Comparison of ENCODE assay signal across 8 cellular contexts in the genomic region with DNA sequence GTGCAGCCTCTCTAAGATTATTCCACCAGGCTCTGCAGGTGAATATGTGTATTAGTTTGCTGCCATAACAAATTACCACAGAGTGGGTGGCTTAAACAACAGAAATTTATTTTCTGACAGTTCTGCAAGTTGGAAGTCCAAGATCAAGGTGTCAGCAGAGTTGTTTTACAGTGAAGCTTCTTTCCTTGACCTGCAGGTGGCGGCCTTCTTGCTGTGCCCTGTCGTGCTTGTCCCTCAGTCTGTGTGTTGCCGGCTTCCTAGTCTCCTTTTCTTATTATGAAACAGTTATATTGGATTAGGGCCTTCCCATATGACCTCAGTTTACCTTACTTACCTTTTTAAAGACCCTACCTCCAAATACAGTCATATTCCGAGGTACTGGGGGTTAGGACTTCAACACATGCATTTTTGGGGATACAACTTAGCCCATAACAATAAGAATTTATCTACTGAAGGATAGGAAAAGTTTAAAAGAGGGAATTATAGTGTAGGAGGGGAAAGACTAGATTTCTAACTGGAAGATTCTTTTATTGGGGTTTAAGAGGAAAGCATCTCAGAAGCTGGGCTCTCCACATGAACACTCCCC.
DNase-seq lines count a peak whose midpoint lies in the region; ATAC-seq and TF ChIP-seq lines count a peak whose summit lies in the region.

No MANE protein-coding gene starts in this region.

- H3K4me1 ChIP-seq in HAP-1 = no peaks in the 10 kb centered on the region
- no peaks in the 10 kb centered on the region for H3K4me1 ChIP-seq in esophagus squamous epithelium
- peaks cover 0 to 19% (median 4%) of the 10 kb centered on the region in 6 donors for H3K4me1 ChIP-seq in spleen

- TF ChIP-seq CTCF in NB4 (IDR thresholded peaks at IDR 0.05; ENCODE audit: low read depth, low read length) (peak; percentile 68), esophagus squamous epithelium (IDR thresholded peaks at IDR 0.05) (peak in 5 of 6 experiments; percentile 27 to 62 (median 52)), spleen (IDR thresholded peaks at IDR 0.05 in 8 of 11, conservative IDR thresholded peaks at IDR 0.05 in 3 of 11) (peak in 7 of 11 experiments; percentile 16 to 61 (median 58))

- peak; percentile 9 to 33 for DNase-seq in SHP77 (lab: John Stamatoyannopoulos, UW)
- no peak for DNase-seq in SHP77 treated with DMSO at 0.1 percent for 48 hours (lab: John Stamatoyannopoulos, UW)
- DNase-seq in HAP-1 (ENCODE audit: low spot score in 2 of 2) = peak; percentile 33 to 73
- peak; percentile 45 for DNase-seq in NB4 (ENCODE audit: low read depth)
- DNase-seq in activated CD4-positive, alpha-beta T cell treated with anti-CD3 and anti-CD28 coated beads, Interleukin-2, amount 50 U/mL, for 24 hours (ENCODE audit: low read depth in 1 of 2, low spot score in 1 of 2) = peak; percentile 2 to 13
- no peak for DNase-seq in esophagus squamous epithelium (lab: John Stamatoyannopoulos, UW)
- DNase-seq in spleen = peak; percentile 78

- TF ChIP-seq POLR2A in NB4 (IDR thresholded peaks at IDR 0.05; ENCODE audit: extremely low read depth, insufficient read length) = no peak
- no peak for TF ChIP-seq POLR2A in esophagus squamous epithelium (IDR thresholded peaks at IDR 0.05)
- TF ChIP-seq POLR2A in spleen (IDR thresholded peaks at IDR 0.05) = no peak

- H3K36me3 ChIP-seq in HAP-1 (replicated peaks) (no peaks in the 10 kb centered on the region), esophagus squamous epithelium (peaks cover 0 to 11% (median 0%) of the 10 kb centered on the region in 3 donors), spleen (peaks cover 0 to 28% (median 6%) of the 10 kb centered on the region in 6 donors)

- intact Hi-C loops in esophagus squamous epithelium (cut with DNase I) (no loop called here), spleen (cut with DNase I; ENCODE audit: low total_unique reads) (loop anchor here (10.0 kb wide), 1 partner anchor 91 kb away; no protein-coding TSS in a partner anchor)

- H3K9me3 ChIP-seq in HAP-1 (no peaks in the 10 kb centered on the region), esophagus squamous epithelium (no peaks in the 10 kb centered on the region), spleen (no peaks in the 10 kb centered on the region)

- H3K27ac ChIP-seq in esophagus squamous epithelium (no peak overlapping the region), spleen (no peak overlapping the region)

- 40 to 42% methylated on average over 4 of the region's 4 CpGs for WGBS in esophagus squamous epithelium, 2 donors
- WGBS in spleen, 5 donors = 47 to 60% (median 52%) methylated on average over 4 of the region's 4 CpGs

- peaks cover 10% of the 10 kb centered on the region for H3K27me3 ChIP-seq in HAP-1 (ENCODE audit: low read depth)
- H3K27me3 ChIP-seq in esophagus squamous epithelium = no peaks in the 10 kb centered on the region
- H3K27me3 ChIP-seq in spleen (replicated peaks in 1 of 7) = no peaks in the 10 kb centered on the region

- in situ Hi-C loops in HAP-1 (cut with MboI; ENCODE audit: low sequenced_read_pairs) = no loop called here

- H3K4me3 ChIP-seq in HAP-1 = no peak overlapping the region
- H3K4me3 ChIP-seq in NB4 (ENCODE audit: low read depth, low read length) = no peak overlapping the region
- H3K4me3 ChIP-seq in esophagus squamous epithelium = no peak overlapping the region
- H3K4me3 ChIP-seq in spleen = no peak overlapping the region

- no peak for ATAC-seq in HG03439 (IDR thresholded peaks at IDR 0.05; ENCODE audit: unreplicated experiment)

Comparison
In these comparisons a context has a peak if more than half of its experiments do, and no peak if none do; other contexts are left out.
1. DNase-seq: peak in SHP77 (2 of 2), HAP-1 (2 of 2), NB4 (single experiment), activated CD4-positive, alpha-beta T cell treated with anti-CD3 and anti-CD28 coated beads, Interleukin-2, amount 50 U/mL, for 24 hours (2 of 2) and spleen (single experiment); none in SHP77 treated with DMSO at 0.1 percent for 48 hours (single experiment) and esophagus squamous epithelium (single experiment).
2. Peak in every context shown above with its lines, with median percentiles within 50 percentile points of each other: CTCF ChIP-seq.